In the genomic region with DNA sequence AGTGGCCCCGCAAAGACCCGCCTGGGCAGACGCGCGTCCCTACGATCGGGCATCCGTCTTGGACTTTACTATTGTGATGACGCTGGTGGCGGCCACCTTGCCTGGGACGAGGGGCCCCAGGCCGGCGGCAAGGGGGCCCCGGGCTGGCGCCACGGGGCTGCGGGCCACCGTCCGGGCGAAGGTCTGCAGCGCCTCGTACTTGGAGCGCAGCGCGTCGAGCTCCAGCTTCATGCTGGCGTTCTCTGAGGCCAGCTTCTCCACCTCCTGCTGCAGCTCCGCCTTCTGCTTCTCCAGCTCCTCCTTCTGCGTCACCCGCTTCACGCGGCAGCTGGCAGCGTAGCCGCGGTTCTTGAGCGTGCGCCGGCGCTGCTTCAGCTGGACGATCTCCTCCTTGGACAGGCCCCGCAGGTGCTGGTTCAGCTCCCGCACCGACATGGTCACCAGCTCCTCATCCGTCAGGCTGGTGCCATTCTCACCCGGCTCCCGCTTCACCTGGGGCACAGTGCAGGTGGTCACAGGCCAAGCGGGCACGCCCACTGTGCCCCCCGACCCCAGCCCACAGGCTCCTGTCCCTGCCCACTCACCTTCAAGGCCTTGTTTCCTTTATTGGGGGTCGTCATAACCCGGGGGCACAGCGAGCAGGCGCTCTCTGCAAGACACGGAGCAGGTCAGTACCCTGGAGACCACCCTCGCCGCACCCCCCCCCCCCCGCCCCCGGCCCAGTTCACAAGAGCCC, we compare ENCODE assay signal across 11 cellular contexts. TPM values are rescaled to one million over a fixed set of nuclear protein-coding genes. Genes with fewer than 3 reads are reported as not detected.
A peak's percentile ranks its signal among the peaks of the same experiment; 100 is the strongest.
DNase-seq lines count a peak whose midpoint lies in the region; ATAC-seq and TF ChIP-seq lines count a peak whose summit lies in the region.
"Had no signal": no experiment of that assay in that cellular context is flagged by ENCODE, and none has a peak within 500 bp of the region (broad histone marks: within the 10 kb centered on the region; RNA-seq: fewer than 3 reads in every experiment).

No MANE protein-coding gene starts in this region.

- ATAC-seq in left ventricle myocardium superior = no peak
- ATAC-seq in HG03039 (IDR thresholded peaks at IDR 0.05; ENCODE audit: unreplicated experiment) = no peak
- ATAC-seq: activated CD8-positive, alpha-beta T cell treated with anti-CD3 and anti-CD28 coated beads for 36 hours had no signal

- no peaks in the 10 kb centered on the region for H3K9me3 Mint-ChIP-seq in nephron
- H3K9me3 Mint-ChIP-seq: activated CD8-positive, alpha-beta T cell treated with anti-CD3 and anti-CD28 coated beads for 36 hours had no signal

- DNase-seq in right atrium auricular region (ENCODE audit: low spot score) = no peak
- no peak for DNase-seq in left ventricle myocardium superior
- DNase-seq in choroid plexus epithelial cell (ENCODE audit: low read depth) = no peak
- DNase-seq in NCI-H2227 treated with DMSO at 0.1 percent for 48 hours (lab: John Stamatoyannopoulos, UW) = no peak
- DNase-seq in GM10266 (ENCODE audit: extremely low spot score) = no peak
- no peak for DNase-seq in DMS79 (lab: John Stamatoyannopoulos, UW)
- DNase-seq: activated CD8-positive, alpha-beta T cell treated with anti-CD3 and anti-CD28 coated beads for 36 hours; SHP77 treated with DMSO at 0.1 percent for 48 hours had no signal

- H3K4me1 ChIP-seq in right atrium auricular region = peaks cover 0 to 75% of the 10 kb centered on the region in 2 donors

- intact Hi-C loops in left ventricle myocardium superior (cut with micrococcal nuclease) = no loop called here

- peak overlapping the region; percentile 47 to 76 for H3K27ac ChIP-seq in right atrium auricular region

- peaks cover 27% of the 10 kb centered on the region for H3K36me3 ChIP-seq in right atrium auricular region

- TF ChIP-seq CTCF in right atrium auricular region (IDR thresholded peaks at IDR 0.05) = no peak
- no peak for TF ChIP-seq CTCF in choroid plexus epithelial cell (conservative IDR thresholded peaks at IDR 0.05; ENCODE audit: low read depth, low read length)
- no peak for TF ChIP-seq CTCF in nephron (IDR thresholded peaks at IDR 0.05; ENCODE audit: unreplicated experiment in 3 of 3)
- no peak for TF ChIP-seq CTCF in GM10266 (IDR thresholded peaks at IDR 0.05; ENCODE audit: control insufficient read depth, insufficient read depth, low read depth, missing control alignments)

- H3K27me3 ChIP-seq in right atrium auricular region = no peaks in the 10 kb centered on the region

- peak overlapping the region in 2 of 3 experiments; percentile 62 to 92 for H3K27ac Mint-ChIP-seq in nephron
- H3K27ac Mint-ChIP-seq: activated CD8-positive, alpha-beta T cell treated with anti-CD3 and anti-CD28 coated beads for 36 hours had no signal

- no peaks in the 10 kb centered on the region for H3K9me3 ChIP-seq in right atrium auricular region

- peaks cover 10% of the 10 kb centered on the region for H3K36me3 Mint-ChIP-seq in nephron (ENCODE audit: low read depth)

- no peaks in the 10 kb centered on the region for H3K27me3 Mint-ChIP-seq in nephron (ENCODE audit: low read depth)
- H3K27me3 Mint-ChIP-seq: activated CD8-positive, alpha-beta T cell treated with anti-CD3 and anti-CD28 coated beads for 36 hours; B cell had no signal

- peaks cover 22% of the 10 kb centered on the region for H3K4me1 Mint-ChIP-seq in nephron

- H3K4me3 Mint-ChIP-seq in nephron = peak overlapping the region; percentile 23 to 46 (median 26)
- H3K4me3 Mint-ChIP-seq: activated CD8-positive, alpha-beta T cell treated with anti-CD3 and anti-CD28 coated beads for 36 hours; B cell had no signal

- H3K4me3 ChIP-seq in right atrium auricular region = peak overlapping the region in 1 of 2 donors; percentile 38
- peak overlapping the region; percentile 44 for H3K4me3 ChIP-seq in choroid plexus epithelial cell (ENCODE audit: low read depth, low read length)

RNA-seq across cellular contexts. Expression of gene SIRT7, which starts 4.8 kb away (rescaled TPM):
- 1 to 10 TPM; 2.8 to 4.9 TPM for total RNA-seq in right atrium auricular region
- total RNA-seq in left ventricle myocardium superior = 6.3 TPM

RNA-seq across cellular contexts. Expression of gene MAFG, which starts 4.8 kb away (rescaled TPM):
- total RNA-seq in right atrium auricular region (10 to 100 TPM; 21.8 to 26.5 TPM), left ventricle myocardium superior (27.5 TPM)

RNA-seq across cellular contexts. Expression of gene PCYT2, which starts 11.5 kb away (rescaled TPM):
- total RNA-seq in right atrium auricular region (10 to 100 TPM; 23.3 to 26.1 TPM), left ventricle myocardium superior (28.4 TPM)

RNA-seq across cellular contexts. Expression of gene PYCR1, which starts 14.4 kb away (rescaled TPM):
- total RNA-seq in right atrium auricular region (10 to 100 TPM in 1 of 2 donors, 1 to 10 TPM in 1; 8.3 to 10.2 TPM), left ventricle myocardium superior (4.0 TPM)

RNA-seq across cellular contexts. Expression of gene NPB, which starts 20.7 kb away (rescaled TPM):
- total RNA-seq in right atrium auricular region = 1 to 10 TPM in 1 of 2 donors, not detected in 1; 1.7 TPM
- total RNA-seq in left ventricle myocardium superior = 0.69 TPM
